16 cellular contexts compared by ENCODE assay signal in genomic region chr2:134086594-134087219, GRCh38.
"Had no signal": no experiment of that assay in that cellular context is flagged by ENCODE, and none has a peak within 500 bp of the region (broad histone marks: within the 10 kb centered on the region; RNA-seq: fewer than 3 reads in every experiment).

No MANE protein-coding gene starts in this region.

- H3K27me3 ChIP-seq: adrenal gland, gastrocnemius medialis, upper lobe of left lung had no signal

- H3K9ac ChIP-seq: parathyroid adenoma had no signal

- H3K4me3 ChIP-seq: adrenal gland, gastrocnemius medialis, smooth muscle cell, upper lobe of left lung had no signal

- H3K4me2 ChIP-seq: smooth muscle cell had no signal

- H3K36me3 ChIP-seq: adrenal gland, gastrocnemius medialis, upper lobe of left lung had no signal

- H3K79me2 ChIP-seq: parathyroid adenoma had no signal

- H3K27ac ChIP-seq: adrenal gland, epithelial cell of prostate, gastrocnemius medialis, parathyroid adenoma, upper lobe of left lung had no signal

- H2AFZ ChIP-seq: parathyroid adenoma had no signal

- ATAC-seq: gastrocnemius medialis, T-helper 17 cell had no signal

- H3K4me1 ChIP-seq: adrenal gland, gastrocnemius medialis, parathyroid adenoma, upper lobe of left lung had no signal

- H3K9me3 ChIP-seq: adrenal gland, gastrocnemius medialis, upper lobe of left lung had no signal

- DNase-seq: activated CD4-positive, alpha-beta T cell treated with anti-CD3 and anti-CD28 coated beads, Interleukin-2, amount 50 U/mL, for 1 hour; activated naive CD4-positive, alpha-beta T cell treated with anti-CD3 and anti-CD28 coated beads, Interleukin-2, amount 50 U/mL, for 16 hours; adrenal gland; central memory CD4-positive, alpha-beta T cell; cortex of kidney; effector memory CD4-positive, alpha-beta T cell; gastrocnemius medialis; hippocampal formation; mammary epithelial cell; retina; stimulated activated naive B cell treated with anti-CD40 and anti-IgM and Interleukin-4, amounts not matched to agents 10 μg/mL and 1 μg/mL and 100 μg/mL, for 72 hours; T-helper 17 cell; upper lobe of left lung had no signal
